In genomic region chr4:97759785-97760184, GRCh38 we compare ENCODE assay signal across 23 cellular contexts.
"Had no signal": no experiment of that assay in that cellular context is flagged by ENCODE, and none has a peak within 500 bp of the region (broad histone marks: within the 10 kb centered on the region; RNA-seq: fewer than 3 reads in every experiment).

No MANE protein-coding gene starts in this region.

- DNase-seq: activated CD4-positive, alpha-beta memory T cell treated with anti-CD3 and anti-CD28 coated beads, Interleukin-2, amount 10 ng/mL, durations not matched to agents 7 days and 5 days; activated CD4-positive, alpha-beta T cell treated with anti-CD3 and anti-CD28 coated beads for 1 hour; activated CD4-positive, alpha-beta T cell treated with anti-CD3 and anti-CD28 coated beads, Interleukin-2, amount 10 ng/mL, durations not matched to agents 7 days and 5 days; activated CD8-positive, alpha-beta memory T cell treated with anti-CD3 and anti-CD28 coated beads, Interleukin-2, amount 50 U/mL, for 48 hours; activated gamma-delta T cell; activated naive CD4-positive, alpha-beta T cell treated with anti-CD3 and anti-CD28 coated beads, Interleukin-2, amount 10 ng/mL, durations not matched to agents 7 days and 5 days; activated naive CD8-positive, alpha-beta T cell treated with anti-CD3 and anti-CD28 coated beads, Interleukin-2, amount 10 ng/mL, durations not matched to agents 7 days and 5 days; activated T-cell treated with anti-CD3 and anti-CD28 coated beads, Interleukin-2, amount 50 U/mL, for 24 hours; brain microvascular endothelial cell; central memory CD4-positive, alpha-beta T cell; effector CD4-positive, alpha-beta T cell; gastrocnemius medialis; glutamatergic neuron; islet precursor cell; naive B cell; nephron progenitor cell; stimulated activated CD4-positive, alpha-beta T cell treated with anti-CD3 and anti-CD28 coated beads, Interleukin-12 subunit alpha, Interleukin-12 subunit beta, amount 100 ng/mL, for 4 hours; stimulated activated CD4-positive, alpha-beta T cell treated with anti-CD3 and anti-CD28 coated beads, Interleukin-4, amount 100 ng/mL, for 1 hour; T-helper 1 cell; trophoblast cell had no signal

- ATAC-seq: gastrocnemius medialis; sciatic nerve; stimulated activated effector memory CD8-positive, alpha-beta T cell treated with anti-CD3 and anti-CD28 coated beads, Interleukin-12 subunit alpha, Interleukin-12 subunit beta, amount 100 ng/mL, for 72 hours; WTC11 had no signal
